ENCODE assay signal across 1 cellular context in the genomic region with DNA sequence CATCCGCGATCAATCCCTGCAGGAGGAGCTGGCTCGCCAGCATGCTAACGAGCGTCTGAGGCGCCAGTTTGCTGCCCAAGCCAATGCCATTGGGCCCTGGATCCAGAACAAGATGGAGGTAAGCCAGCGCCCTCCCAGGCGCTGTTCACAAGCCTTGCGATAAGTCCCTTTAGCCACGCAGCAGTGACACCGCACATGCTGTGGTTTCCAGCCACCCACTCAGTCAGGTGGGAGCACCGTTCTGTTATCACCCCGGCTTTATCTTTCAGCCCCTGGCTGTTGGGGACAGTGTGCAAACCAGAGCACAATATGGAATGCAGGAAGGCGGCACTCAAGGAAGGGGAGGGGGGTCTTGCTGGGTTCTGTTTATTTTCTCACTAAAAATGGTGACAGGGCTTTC.
TF ChIP-seq lines count a peak whose summit lies in the region.

No MANE protein-coding gene starts in this region.

TF ChIP-seq in HepG2, 621 proteins besides CTCF, POLR2A, EP300 and RAD21:
- no peak for TF ChIP-seq ZBTB37 (CRISPR knock-in tag; IDR thresholded peaks at IDR 0.05)
- TF ChIP-seq, protein P1, sequence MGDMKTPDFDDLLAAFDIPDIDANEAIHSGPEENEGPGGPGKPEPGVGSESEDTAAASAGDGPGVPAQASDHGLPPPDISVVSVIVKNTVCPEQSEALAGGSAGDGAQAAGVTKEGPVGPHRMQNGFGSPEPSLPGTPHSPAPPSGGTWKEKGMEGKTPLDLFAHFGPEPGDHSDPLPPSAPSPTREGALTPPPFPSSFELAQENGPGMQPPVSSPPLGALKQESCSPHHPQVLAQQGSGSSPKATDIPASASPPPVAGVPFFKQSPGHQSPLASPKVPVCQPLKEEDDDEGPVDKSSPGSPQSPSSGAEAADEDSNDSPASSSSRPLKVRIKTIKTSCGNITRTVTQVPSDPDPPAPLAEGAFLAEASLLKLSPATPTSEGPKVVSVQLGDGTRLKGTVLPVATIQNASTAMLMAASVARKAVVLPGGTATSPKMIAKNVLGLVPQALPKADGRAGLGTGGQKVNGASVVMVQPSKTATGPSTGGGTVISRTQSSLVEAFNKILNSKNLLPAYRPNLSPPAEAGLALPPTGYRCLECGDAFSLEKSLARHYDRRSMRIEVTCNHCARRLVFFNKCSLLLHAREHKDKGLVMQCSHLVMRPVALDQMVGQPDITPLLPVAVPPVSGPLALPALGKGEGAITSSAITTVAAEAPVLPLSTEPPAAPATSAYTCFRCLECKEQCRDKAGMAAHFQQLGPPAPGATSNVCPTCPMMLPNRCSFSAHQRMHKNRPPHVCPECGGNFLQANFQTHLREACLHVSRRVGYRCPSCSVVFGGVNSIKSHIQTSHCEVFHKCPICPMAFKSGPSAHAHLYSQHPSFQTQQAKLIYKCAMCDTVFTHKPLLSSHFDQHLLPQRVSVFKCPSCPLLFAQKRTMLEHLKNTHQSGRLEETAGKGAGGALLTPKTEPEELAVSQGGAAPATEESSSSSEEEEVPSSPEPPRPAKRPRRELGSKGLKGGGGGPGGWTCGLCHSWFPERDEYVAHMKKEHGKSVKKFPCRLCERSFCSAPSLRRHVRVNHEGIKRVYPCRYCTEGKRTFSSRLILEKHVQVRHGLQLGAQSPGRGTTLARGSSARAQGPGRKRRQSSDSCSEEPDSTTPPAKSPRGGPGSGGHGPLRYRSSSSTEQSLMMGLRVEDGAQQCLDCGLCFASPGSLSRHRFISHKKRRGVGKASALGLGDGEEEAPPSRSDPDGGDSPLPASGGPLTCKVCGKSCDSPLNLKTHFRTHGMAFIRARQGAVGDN (CRISPR knock-in tag; IDR thresholded peaks at IDR 0.05): 0 out of 2 replicates have a peak, but pooled peaks have one; percentile 12
